In genomic region chr9:98218562-98219363, GRCh38 we compare ENCODE assay signal across 1 cellular context.
TF ChIP-seq lines count a peak whose summit lies in the region.

No MANE protein-coding gene starts in this region.

TF ChIP-seq in GM23338, 12 proteins besides CTCF, POLR2A, EP300 and RAD21:
- no peak for TF ChIP-seq EZH2 (IDR thresholded peaks at IDR 0.05; ENCODE audit: low read depth, unreplicated experiment)
- 0 out of 2 replicates have a peak, but pooled peaks have one; percentile 50 for TF ChIP-seq ZNF114 (CRISPR knock-in tag; IDR thresholded peaks at IDR 0.05)
- peak; percentile 50; the same call in 1 of the 2 replicates for TF ChIP-seq ZNF462 (CRISPR knock-in tag; IDR thresholded peaks at IDR 0.05)
- 0 out of 2 replicates have a peak, but pooled peaks have one; percentile 2 for TF ChIP-seq NANOG (IDR thresholded peaks at IDR 0.05; ENCODE audit: borderline replicate concordance)
- TF ChIP-seq POLR2AphosphoS5 (IDR thresholded peaks at IDR 0.05; ENCODE audit: low read depth) = peak; percentile 44; the same call in 1 of the 2 replicates
